9 cellular contexts compared by ENCODE assay signal in genomic region chr15:70636540-70637165, GRCh38.
DNase-seq lines count a peak whose midpoint lies in the region; ATAC-seq and TF ChIP-seq lines count a peak whose summit lies in the region.
"Had no signal": no experiment of that assay in that cellular context is flagged by ENCODE, and none has a peak within 500 bp of the region (broad histone marks: within the 10 kb centered on the region; RNA-seq: fewer than 3 reads in every experiment).

No MANE protein-coding gene starts in this region.

- no peak overlapping the region for H3K27ac Mint-ChIP-seq in activated T-cell treated with anti-CD3 and anti-CD28 coated beads, Interleukin-2, amount 50 U/mL, for 24 hours
- H3K27ac Mint-ChIP-seq: activated CD8-positive, alpha-beta T cell treated with anti-CD3 and anti-CD28 coated beads, Interleukin-2, amount 10 ng/mL, durations not matched to agents 7 days and 5 days had no signal

- no peak overlapping the region for H4K91ac ChIP-seq in neuronal stem cell (ENCODE audit: low read depth, low read length, poor library complexity)

- H3K9ac ChIP-seq in neuronal stem cell (ENCODE audit: low read depth, low read length, poor library complexity): no peak overlapping the region

- H3K9me3 Mint-ChIP-seq in activated T-cell treated with anti-CD3 and anti-CD28 coated beads, Interleukin-2, amount 50 U/mL, for 24 hours: no peaks in the 10 kb centered on the region

- TF ChIP-seq CTCF in HL-60 (IDR thresholded peaks at IDR 0.05; ENCODE audit: insufficient read depth, low read length): no peak

- H3K79me1 ChIP-seq in neuronal stem cell (ENCODE audit: low read depth, low read length): no peaks in the 10 kb centered on the region

- DNase-seq in AG20443 (ENCODE audit: low spot score): peak; percentile 45
- DNase-seq in HL-60 (ENCODE audit: low read depth in 1 of 2, low spot score in 1 of 2): peak; percentile 6 to 92
- peak; percentile 26 for DNase-seq in UCSD-AML1 (lab: John Stamatoyannopoulos, UW; ENCODE audit: unreplicated experiment)
- peak; percentile 15 for DNase-seq in kidney tubule cell (ENCODE audit: low spot score)
- DNase-seq in neuronal stem cell (ENCODE audit: low spot score): no peak
- DNase-seq in activated T-cell treated with anti-CD3 and anti-CD28 coated beads, Interleukin-2, amount 50 U/mL, for 24 hours: no peak
- DNase-seq: activated CD8-positive, alpha-beta T cell treated with anti-CD3 and anti-CD28 coated beads, Interleukin-2, amount 10 ng/mL, durations not matched to agents 7 days and 5 days had no signal

- no peaks in the 10 kb centered on the region for H3K36me3 ChIP-seq in neuronal stem cell (replicated peaks in 1 of 2; ENCODE audit: control insufficient read depth in 2 of 2, insufficient read depth in 2 of 2, low read length in 2 of 2)

- H3K4me3 ChIP-seq in HL-60 (replicated peaks; ENCODE audit: insufficient read depth, low read length) (no peak overlapping the region), neuronal stem cell (ENCODE audit: low read length in 2 of 2) (no peak overlapping the region)

- no peak overlapping the region for H4K8ac ChIP-seq in neuronal stem cell (ENCODE audit: low read depth, low read length)

- H3K4me2 ChIP-seq in neuronal stem cell (ENCODE audit: insufficient read depth, low read length, poor library complexity, severe bottlenecking): no peak overlapping the region

- no peak overlapping the region for H3K23ac ChIP-seq in neuronal stem cell (ENCODE audit: low read depth, low read length, poor library complexity)

- H3K4me1 ChIP-seq in neuronal stem cell (ENCODE audit: control insufficient read depth in 2 of 2, insufficient read depth in 1 of 2, low read depth in 1 of 2, low read length in 2 of 2): peaks cover 17 to 19% of the 10 kb centered on the region in 2 donors

- no peak overlapping the region for H3K4me3 Mint-ChIP-seq in activated T-cell treated with anti-CD3 and anti-CD28 coated beads, Interleukin-2, amount 50 U/mL, for 24 hours
- H3K4me3 Mint-ChIP-seq: activated CD8-positive, alpha-beta T cell treated with anti-CD3 and anti-CD28 coated beads, Interleukin-2, amount 10 ng/mL, durations not matched to agents 7 days and 5 days had no signal

- no peak overlapping the region for H2AFZ ChIP-seq in neuronal stem cell (ENCODE audit: low read length)

- no peak overlapping the region for H3K4ac ChIP-seq in neuronal stem cell (ENCODE audit: low read length)

- no peak overlapping the region for H2BK15ac ChIP-seq in neuronal stem cell (ENCODE audit: low read length)

- no peak overlapping the region for H2AK5ac ChIP-seq in neuronal stem cell (ENCODE audit: low read depth, low read length)

- H2BK5ac ChIP-seq in neuronal stem cell (ENCODE audit: low read length): no peak overlapping the region

- H3K27ac ChIP-seq in HL-60 (replicated peaks) (peak overlapping the region; percentile 38; the same call in 1 of the 2 replicates), neuronal stem cell (replicated peaks; ENCODE audit: low read length) (no peak overlapping the region)

- H3K27me3 ChIP-seq in HL-60 (ENCODE audit: insufficient read depth, poor library complexity, severe bottlenecking) (no peaks in the 10 kb centered on the region), neuronal stem cell (ENCODE audit: control insufficient read depth in 3 of 3, insufficient read depth in 3 of 3, low read depth in 1 of 3, low read length in 3 of 3) (peaks cover 0 to 16% (median 0%) of the 10 kb centered on the region in 3 experiments)

- H3K27me3 Mint-ChIP-seq in activated T-cell treated with anti-CD3 and anti-CD28 coated beads, Interleukin-2, amount 50 U/mL, for 24 hours: peaks cover 16% of the 10 kb centered on the region

- no peak overlapping the region for H2BK12ac ChIP-seq in neuronal stem cell (ENCODE audit: low read length)

- no peak overlapping the region for H3K14ac ChIP-seq in neuronal stem cell (ENCODE audit: low read length)

- ATAC-seq in HG02938 (IDR thresholded peaks at IDR 0.05; ENCODE audit: unreplicated experiment) (no peak), HG03108 (IDR thresholded peaks at IDR 0.05; ENCODE audit: unreplicated experiment) (no peak)
- ATAC-seq: activated CD8-positive, alpha-beta T cell treated with anti-CD3 and anti-CD28 coated beads, Interleukin-2, amount 10 ng/mL, durations not matched to agents 7 days and 5 days had no signal

- no CpG with 5 or more reads among the region's 5 CpGs for WGBS in neuronal stem cell (ENCODE audit: extremely low coverage in 2 of 2, insufficient read length in 2 of 2, insufficient replicate concordance in 1 of 2), 2 donors

- H3K36me3 Mint-ChIP-seq in activated T-cell treated with anti-CD3 and anti-CD28 coated beads, Interleukin-2, amount 50 U/mL, for 24 hours (ENCODE audit: low read depth): no peaks in the 10 kb centered on the region

- H3K4me1 Mint-ChIP-seq in activated T-cell treated with anti-CD3 and anti-CD28 coated beads, Interleukin-2, amount 50 U/mL, for 24 hours (ENCODE audit: low read depth): peaks cover 11% of the 10 kb centered on the region

- H3K9me3 ChIP-seq in neuronal stem cell (replicated peaks in 1 of 2; ENCODE audit: control insufficient read depth in 2 of 2, insufficient read depth in 1 of 2, low read depth in 1 of 2, low read length in 2 of 2): no peaks in the 10 kb centered on the region

- no peak overlapping the region for H2BK120ac ChIP-seq in neuronal stem cell (ENCODE audit: low read depth, low read length)

- H3K18ac ChIP-seq in neuronal stem cell (ENCODE audit: low read length): no peak overlapping the region

Comparison
In these comparisons a context has a peak if more than half of its experiments do, and no peak if none do; other contexts are left out.
1. DNase-seq: peak in AG20443 (single experiment), HL-60 (2 of 2), UCSD-AML1 (single experiment) and kidney tubule cell (single experiment); none in neuronal stem cell (single experiment) and activated T-cell treated with anti-CD3 and anti-CD28 coated beads, Interleukin-2, amount 50 U/mL, for 24 hours (single experiment).